In genomic region chr5:173325091-173325698, GRCh38 we compare ENCODE assay signal across 15 cellular contexts. TPM values are rescaled to one million over a fixed set of nuclear protein-coding genes. Genes with fewer than 3 reads are reported as not detected.
DNase-seq lines count a peak whose midpoint lies in the region; ATAC-seq and TF ChIP-seq lines count a peak whose summit lies in the region.
"Had no signal": no experiment of that assay in that cellular context is flagged by ENCODE, and none has a peak within 500 bp of the region (broad histone marks: within the 10 kb centered on the region; RNA-seq: fewer than 3 reads in every experiment).

No MANE protein-coding gene starts in this region.

- WGBS in heart left ventricle, 4 donors: 53 to 66% (median 61%) methylated on average over 13 of the region's 13 CpGs

- intact Hi-C loops in heart left ventricle (cut with DNase I): loop anchor here in 1 of 10 donors (10.0 kb wide), 1 partner anchor 250 kb away; no protein-coding TSS in a partner anchor
- intact Hi-C loops in left cardiac atrium (cut with DNase I): loop anchor here in 1 of 2 donors (10.0 kb wide), 2 partner anchors 80 to 130 kb away; no protein-coding TSS in a partner anchor

- POLR2A ChIA-PET in GM10248 (lab: Yijun Ruan, JAX): no interaction called here

- peaks cover 0 to 7% (median 0%) of the 10 kb centered on the region in 9 donors for H3K36me3 ChIP-seq in heart left ventricle
- peaks cover 72% of the 10 kb centered on the region for H3K36me3 ChIP-seq in SJCRH30
- H3K36me3 ChIP-seq: ovary had no signal

- no peak for TF ChIP-seq POLR2A in heart left ventricle (IDR thresholded peaks at IDR 0.05)

- TF ChIP-seq CTCF in heart left ventricle (IDR thresholded peaks at IDR 0.05) (no peak), fibroblast of the aortic adventitia (IDR thresholded peaks at IDR 0.05; ENCODE audit: insufficient read depth, low read length) (no peak), endothelial cell (IDR thresholded peaks at IDR 0.05; ENCODE audit: unreplicated experiment) (no peak), GM10248 (IDR thresholded peaks at IDR 0.05; ENCODE audit: control extremely low read depth, extremely low read depth, low read depth, missing control alignments) (no peak)

- no peak for ATAC-seq in heart left ventricle
- ATAC-seq in left cardiac atrium: no peak
- no peak for ATAC-seq in stimulated activated naive CD8-positive, alpha-beta T cell treated with anti-CD3 and anti-CD28 coated beads, Interleukin-15, amount 100 ng/mL, for 72 hours
- no peak for ATAC-seq in GM18870 (IDR thresholded peaks at IDR 0.05; ENCODE audit: unreplicated experiment)

- no peak overlapping the region for H3K27ac Mint-ChIP-seq in stimulated activated naive CD8-positive, alpha-beta T cell treated with anti-CD3 and anti-CD28 coated beads, Interleukin-15, amount 100 ng/mL, for 72 hours
- H3K27ac Mint-ChIP-seq in endothelial cell (ENCODE audit: unreplicated experiment): no peak overlapping the region

- H3K4me1 ChIP-seq in heart left ventricle: peaks cover 7 to 88% (median 66%) of the 10 kb centered on the region in 12 donors
- peaks cover 11% of the 10 kb centered on the region; the same call in 1 of the 2 replicates for H3K4me1 ChIP-seq in SJCRH30

- CTCF ChIA-PET in GM10248 (lab: Yijun Ruan, JAX): interaction anchor here (2.4 kb wide), 1 partner anchor 31 kb away, joined by 11 read pairs; no protein-coding TSS in a partner anchor

- H3K27me3 ChIP-seq in heart left ventricle (peaks cover 0 to 55% (median 5%) of the 10 kb centered on the region in 9 donors), SJCRH30 (no peaks in the 10 kb centered on the region)
- H3K27me3 ChIP-seq: ovary had no signal

- H3K4me3 ChIP-seq in heart left ventricle (peak overlapping the region in 2 of 12 donors; percentile 23 to 36), SJCRH30 (peak overlapping the region; percentile 86), fibroblast of the aortic adventitia (ENCODE audit: low read depth, low read length) (peak overlapping the region; percentile 90)
- H3K4me3 ChIP-seq: ovary had no signal

- H3K9me3 Mint-ChIP-seq in stimulated activated naive CD8-positive, alpha-beta T cell treated with anti-CD3 and anti-CD28 coated beads, Interleukin-15, amount 100 ng/mL, for 72 hours: no peaks in the 10 kb centered on the region
- no peaks in the 10 kb centered on the region for H3K9me3 Mint-ChIP-seq in endothelial cell (ENCODE audit: unreplicated experiment)

- H3K4me1 Mint-ChIP-seq in stimulated activated naive CD8-positive, alpha-beta T cell treated with anti-CD3 and anti-CD28 coated beads, Interleukin-15, amount 100 ng/mL, for 72 hours: peaks cover 41% of the 10 kb centered on the region
- peaks cover 42% of the 10 kb centered on the region for H3K4me1 Mint-ChIP-seq in endothelial cell (ENCODE audit: unreplicated experiment)

- peak overlapping the region; percentile 68 to 97 for H3K4me3 Mint-ChIP-seq in stimulated activated naive CD8-positive, alpha-beta T cell treated with anti-CD3 and anti-CD28 coated beads, Interleukin-15, amount 100 ng/mL, for 72 hours
- H3K4me3 Mint-ChIP-seq in endothelial cell (ENCODE audit: unreplicated experiment): no peak overlapping the region
- H3K4me3 Mint-ChIP-seq: CD8-positive, alpha-beta memory T cell had no signal

- DNase-seq in heart left ventricle (no peak), left cardiac atrium (no peak), SJCRH30 (no peak), fibroblast of the aortic adventitia (ENCODE audit: low read depth) (no peak), endothelial cell (ENCODE audit: low spot score) (no peak), GM10248 (ENCODE audit: extremely low spot score) (no peak)
- DNase-seq in stimulated activated naive CD8-positive, alpha-beta T cell treated with anti-CD3 and anti-CD28 coated beads, Interleukin-15, amount 100 ng/mL, for 72 hours: no peak
- DNase-seq: activated CD4-positive, alpha-beta T cell treated with anti-CD3 and anti-CD28 coated beads for 4 hours; anterior cingulate cortex; CD8-positive, alpha-beta memory T cell; islet precursor cell; NCI-H187; ovary; RPMI8226 had no signal

- H3K9me3 ChIP-seq in heart left ventricle (no peaks in the 10 kb centered on the region), SJCRH30 (replicated peaks) (no peaks in the 10 kb centered on the region)
- H3K9me3 ChIP-seq: ovary had no signal

- H3K27ac ChIP-seq in heart left ventricle (peak overlapping the region in 11 of 12 donors; percentile 62 to 87 (median 69)), SJCRH30 (no peak overlapping the region)
- H3K27ac ChIP-seq: ovary had no signal

- H3K36me3 Mint-ChIP-seq in endothelial cell (ENCODE audit: low read depth, unreplicated experiment): peaks cover 8% of the 10 kb centered on the region

- H3K27me3 Mint-ChIP-seq in stimulated activated naive CD8-positive, alpha-beta T cell treated with anti-CD3 and anti-CD28 coated beads, Interleukin-15, amount 100 ng/mL, for 72 hours: peaks cover 55% of the 10 kb centered on the region
- peaks cover 9% of the 10 kb centered on the region for H3K27me3 Mint-ChIP-seq in endothelial cell (ENCODE audit: unreplicated experiment)

RNA-seq across cellular contexts. Expression of gene STC2, which starts 3.0 kb away (rescaled TPM):
- 10 to 100 TPM in 4 of 9 donors, 1 to 10 TPM in 5; 3.9 to 15.0 (median 8.6) TPM for total RNA-seq in heart left ventricle
- 10 to 100 TPM in 1 of 2 donors, 1 to 10 TPM in 1; 6.2 to 15.2 TPM for polyA plus RNA-seq in heart left ventricle
- total RNA-seq in left cardiac atrium: 10 to 100 TPM; 13.5 to 17.5 TPM
- total RNA-seq in SJCRH30 (2014; rRNA removed; shearing (Covaris generic)): 114 TPM in 2 replicates
- total RNA-seq in fibroblast of the aortic adventitia (ENCODE audit: low replicate concordance): 48.3 and 400 TPM in 2 replicates
- total RNA-seq in endothelial cell (ENCODE audit: unreplicated experiment): 3.6 TPM
- polyA plus RNA-seq: CD8-positive, alpha-beta memory T cell had no signal
